22 cellular contexts compared by ENCODE assay signal in genomic region chr5:148961261-148962199, GRCh38.
DNase-seq lines count a peak whose midpoint lies in the region; ATAC-seq and TF ChIP-seq lines count a peak whose summit lies in the region.
"Had no signal": no experiment of that assay in that cellular context is flagged by ENCODE, and none has a peak within 500 bp of the region (broad histone marks: within the 10 kb centered on the region; RNA-seq: fewer than 3 reads in every experiment).

No MANE protein-coding gene starts in this region.

- TF ChIP-seq POLR2A in right lobe of liver (IDR thresholded peaks at IDR 0.05): no peak

- DNase-seq in MCF 10A (ENCODE audit: unreplicated experiment) (peak; percentile 47), mammary epithelial cell (no peak), colonic mucosa (peak; percentile 9), right lobe of liver (peak in 2 of 3 donors; percentile 55 to 74), NOMO-1 treated with dmso at 0.1 percent for 144 hours (lab: John Stamatoyannopoulos, UW; ENCODE audit: unreplicated experiment) (no peak), NK-92 (lab: John Stamatoyannopoulos, UW; ENCODE audit: unreplicated experiment) (no peak), tibial artery (no peak), dermis blood vessel endothelial cell (no peak)
- DNase-seq: activated CD8-positive, alpha-beta T cell treated with anti-CD3 and anti-CD28 coated beads, Interleukin-2, amount 10 ng/mL, durations not matched to agents 7 days and 5 days; activated naive CD4-positive, alpha-beta T cell; amygdala; BE2C; dorsolateral prefrontal cortex; kidney; NCI-H2171 treated with DMSO at 0.1 percent for 48 hours; NCI-H526; Right ventricle myocardium superior; stimulated activated CD4-positive, alpha-beta T cell treated with anti-CD3 and anti-CD28 coated beads, Interleukin-4, amount 100 ng/mL, for 4 hours had no signal

- no peaks in the 10 kb centered on the region for H3K9me3 ChIP-seq in mammary epithelial cell (replicated peaks; ENCODE audit: insufficient read depth, low read length)
- no peaks in the 10 kb centered on the region for H3K9me3 ChIP-seq in colonic mucosa
- no peaks in the 10 kb centered on the region for H3K9me3 ChIP-seq in right lobe of liver
- no peaks in the 10 kb centered on the region for H3K9me3 ChIP-seq in tibial artery
- H3K9me3 ChIP-seq: BE2C, tibial nerve had no signal

- no peaks in the 10 kb centered on the region for H3K36me3 ChIP-seq in mammary epithelial cell (ENCODE audit: insufficient read depth, low read length)
- H3K36me3 ChIP-seq in colonic mucosa: no peaks in the 10 kb centered on the region
- no peaks in the 10 kb centered on the region for H3K36me3 ChIP-seq in right lobe of liver
- no peaks in the 10 kb centered on the region for H3K36me3 ChIP-seq in tibial artery
- H3K36me3 ChIP-seq: BE2C, tibial nerve had no signal

- H3K4me2 ChIP-seq in mammary epithelial cell (ENCODE audit: insufficient read depth, low read depth, low read length): no peak overlapping the region

- no peak overlapping the region for H3K9ac ChIP-seq in mammary epithelial cell (ENCODE audit: insufficient read depth, low read length)
- H3K9ac ChIP-seq in colonic mucosa (ENCODE audit: low read depth in 2 of 2, low read length in 2 of 2): no peak overlapping the region

- no peaks in the 10 kb centered on the region for H3K27me3 Mint-ChIP-seq in MCF 10A (ENCODE audit: insufficient read depth, unreplicated experiment)
- H3K27me3 Mint-ChIP-seq: stimulated activated naive CD8-positive, alpha-beta T cell treated with anti-CD3 and anti-CD28 coated beads, Interleukin-15, Interleukin-2, amounts not matched to agents 100 ng/mL and 50 ng/mL, for 24 hours had no signal

- TF ChIP-seq CTCF in MCF 10A (IDR thresholded peaks at IDR 0.05; ENCODE audit: unreplicated experiment): no peak
- TF ChIP-seq CTCF in mammary epithelial cell (conservative IDR thresholded peaks at IDR 0.05 in 1 of 2, IDR thresholded peaks at IDR 0.05 in 1 of 2; ENCODE audit: extremely low read depth in 1 of 2, insufficient read depth in 1 of 2, low read depth in 1 of 2, low read length in 2 of 2): no peak
- TF ChIP-seq CTCF in colonic mucosa (IDR thresholded peaks at IDR 0.05): no peak
- TF ChIP-seq CTCF in right lobe of liver (IDR thresholded peaks at IDR 0.05): no peak
- no peak for TF ChIP-seq CTCF in tibial artery (IDR thresholded peaks at IDR 0.05)

- H3K4me1 ChIP-seq in mammary epithelial cell (ENCODE audit: insufficient read depth, low read length): peaks cover 32% of the 10 kb centered on the region
- no peaks in the 10 kb centered on the region for H3K4me1 ChIP-seq in colonic mucosa
- peaks cover 0 to 13% (median 4%) of the 10 kb centered on the region in 4 donors for H3K4me1 ChIP-seq in right lobe of liver
- H3K4me1 ChIP-seq in tibial artery: peaks cover 0 to 19% (median 15%) of the 10 kb centered on the region in 4 donors

- dilution Hi-C loops in mammary epithelial cell (cut with HindIII; ENCODE audit: low sequenced_read_pairs): no loop called here

- no peak overlapping the region for H3K27ac Mint-ChIP-seq in MCF 10A (ENCODE audit: low read depth, unreplicated experiment)
- H3K27ac Mint-ChIP-seq: activated CD8-positive, alpha-beta T cell treated with anti-CD3 and anti-CD28 coated beads, Interleukin-2, amount 10 ng/mL, durations not matched to agents 7 days and 5 days; stimulated activated naive CD8-positive, alpha-beta T cell treated with anti-CD3 and anti-CD28 coated beads, Interleukin-15, Interleukin-2, amounts not matched to agents 100 ng/mL and 50 ng/mL, for 24 hours had no signal

- H2AFZ ChIP-seq in mammary epithelial cell (ENCODE audit: low read depth, low read length): no peak overlapping the region

- intact Hi-C loops in MCF 10A (cut with micrococcal nuclease) (no loop called here), mammary epithelial cell (cut with micrococcal nuclease) (no loop called here), colonic mucosa (cut with DNase I) (no loop called here), right lobe of liver (cut with DNase I) (no loop called here), tibial artery (cut with DNase I; ENCODE audit: low total_unique reads) (no loop called here)

- H3K79me2 ChIP-seq in mammary epithelial cell (ENCODE audit: insufficient read depth, low read length): no peaks in the 10 kb centered on the region

- H3K4me3 ChIP-seq in mammary epithelial cell (replicated peaks in 1 of 3; ENCODE audit: insufficient read depth in 1 of 3, low read depth in 2 of 3, low read length in 3 of 3) (no peak overlapping the region), colonic mucosa (no peak overlapping the region), right lobe of liver (no peak overlapping the region), tibial artery (no peak overlapping the region)
- H3K4me3 ChIP-seq: dorsolateral prefrontal cortex, lung, tibial nerve had no signal

- peaks cover 6% of the 10 kb centered on the region for H3K36me3 Mint-ChIP-seq in MCF 10A (ENCODE audit: insufficient read depth, unreplicated experiment)

- peaks cover 44% of the 10 kb centered on the region for H3K4me1 Mint-ChIP-seq in MCF 10A (ENCODE audit: insufficient read depth, unreplicated experiment)

- WGBS in mammary epithelial cell (ENCODE audit: low coverage, missing lambda C conversion rate): 97% methylated on average over 8 of the region's 8 CpGs
- WGBS in right lobe of liver (ENCODE audit: insufficient coverage, low coverage, low lambda C conversion rate, missing lambda C conversion rate): 48% methylated on average over 8 of the region's 8 CpGs

- H3K9me3 Mint-ChIP-seq in MCF 10A (ENCODE audit: unreplicated experiment): no peaks in the 10 kb centered on the region
- H3K9me3 Mint-ChIP-seq: stimulated activated naive CD8-positive, alpha-beta T cell treated with anti-CD3 and anti-CD28 coated beads, Interleukin-15, Interleukin-2, amounts not matched to agents 100 ng/mL and 50 ng/mL, for 24 hours had no signal

- CTCF ChIA-PET in MCF 10A (lab: Yijun Ruan, JAX) (interaction anchor here (0.5 to 37.7 kb wide), 17 partner anchors 11 to 229 kb away, joined by 3 to 1118 read pairs (median 6); no protein-coding TSS in a partner anchor), mammary epithelial cell (lab: Charles Lee; ENCODE audit: low non-redundant PET) (interaction anchor here (0.7 kb wide), 1 partner anchor 21 kb away, joined by 3 read pairs; no protein-coding TSS in a partner anchor)

- H3K4me3 Mint-ChIP-seq in MCF 10A (ENCODE audit: unreplicated experiment): no peak overlapping the region
- H3K4me3 Mint-ChIP-seq: activated CD8-positive, alpha-beta T cell treated with anti-CD3 and anti-CD28 coated beads, Interleukin-2, amount 10 ng/mL, durations not matched to agents 7 days and 5 days; stimulated activated naive CD8-positive, alpha-beta T cell treated with anti-CD3 and anti-CD28 coated beads, Interleukin-15, Interleukin-2, amounts not matched to agents 100 ng/mL and 50 ng/mL, for 24 hours had no signal

- H3K27me3 ChIP-seq in mammary epithelial cell (ENCODE audit: insufficient read depth, low read length) (no peaks in the 10 kb centered on the region), colonic mucosa (no peaks in the 10 kb centered on the region), right lobe of liver (no peaks in the 10 kb centered on the region), tibial artery (no peaks in the 10 kb centered on the region)
- H3K27me3 ChIP-seq: BE2C, dorsolateral prefrontal cortex, tibial nerve had no signal

- POLR2A ChIA-PET in MCF 10A (lab: Yijun Ruan, JAX): interaction anchor here (0.6 to 27.9 kb wide), 8 partner anchors 10 to 153 kb away, joined by 4 to 1127 read pairs (median 14); partner anchors contain the start of gene ADRB2

- H3K27ac ChIP-seq in mammary epithelial cell (ENCODE audit: insufficient read depth, low read depth, low read length): no peak overlapping the region
- H3K27ac ChIP-seq in colonic mucosa: no peak overlapping the region
- peak overlapping the region; percentile 5 to 24 (median 23) for H3K27ac ChIP-seq in right lobe of liver
- H3K27ac ChIP-seq in tibial artery: no peak overlapping the region
- H3K27ac ChIP-seq: dorsolateral prefrontal cortex, tibial nerve had no signal

- BruUV-seq in MCF 10A (replicated peaks; lab: Mats Ljungman, UMichigan) (no TSS peak), mammary epithelial cell (replicated peaks; lab: Mats Ljungman, UMichigan) (no TSS peak)

- ATAC-seq in right lobe of liver: peak; percentile 67 to 84 (median 73)
- ATAC-seq: activated CD4-positive, CD25-positive, alpha-beta regulatory T cell treated with anti-CD3 and anti-CD28 coated beads, Interleukin-2, amount 50 U/mL, for 24 hours; activated CD8-positive, alpha-beta T cell treated with anti-CD3 and anti-CD28 coated beads, Interleukin-2, amount 10 ng/mL, durations not matched to agents 7 days and 5 days had no signal

- in situ Hi-C loops in mammary epithelial cell (cut with MboI; ENCODE audit: low sequenced_read_pairs in 2 of 2): loop anchor here in 1 of 2 donors (5.0 kb wide), 1 partner anchor 49 kb away; no protein-coding TSS in a partner anchor

- H4K20me1 ChIP-seq in mammary epithelial cell (ENCODE audit: insufficient read depth, low read length): no peaks in the 10 kb centered on the region

Comparison
In these comparisons a context has a peak if more than half of its experiments do, and no peak if none do; other contexts are left out.
1. DNase-seq: peak in MCF 10A (single experiment), colonic mucosa (single experiment) and right lobe of liver (2 of 3); none in mammary epithelial cell (single experiment), NOMO-1 treated with dmso at 0.1 percent for 144 hours (single experiment), NK-92 (single experiment), tibial artery (0 of 2) and dermis blood vessel endothelial cell (single experiment).
2. H3K27ac ChIP-seq: peak in right lobe of liver (3 of 3); none in mammary epithelial cell (single experiment), colonic mucosa (single experiment) and tibial artery (0 of 2).